In the genomic region with DNA sequence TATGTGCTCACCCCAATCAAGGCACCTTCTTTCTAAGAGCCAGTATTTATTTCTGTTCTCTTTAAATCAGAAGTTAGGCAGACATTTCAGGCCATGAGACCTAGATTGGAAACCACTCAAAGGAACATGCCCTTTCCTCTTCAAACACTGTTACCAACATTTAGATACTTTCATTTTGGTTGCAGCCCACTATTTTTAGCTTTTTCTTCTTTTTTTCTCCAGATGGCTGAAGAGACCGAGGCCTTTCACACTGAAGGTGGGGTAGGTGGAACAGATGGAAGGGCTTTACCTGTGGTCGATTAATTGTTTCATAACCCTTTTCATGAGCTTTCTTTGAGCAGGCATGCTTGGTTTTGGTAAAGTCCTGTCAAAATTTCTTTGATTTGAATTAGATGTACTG, we compare ENCODE assay signal across 35 cellular contexts. TPM values are rescaled to one million over a fixed set of nuclear protein-coding genes. Genes with fewer than 3 reads are reported as not detected.
DNase-seq lines count a peak whose midpoint lies in the region; ATAC-seq and TF ChIP-seq lines count a peak whose summit lies in the region.
"Had no signal": no experiment of that assay in that cellular context is flagged by ENCODE, and none has a peak within 500 bp of the region (broad histone marks: within the 10 kb centered on the region; RNA-seq: fewer than 3 reads in every experiment).

No MANE protein-coding gene starts in this region.

- CTCF ChIA-PET in activated CD4-positive, alpha-beta memory T cell treated with anti-CD3 and anti-CD28 coated beads, Interleukin-2, amount 10 ng/mL, durations not matched to agents 7 days and 5 days (lab: Charles Lee) = interaction anchor here (1.7 kb wide), 1 partner anchor 22 kb away, joined by 4 read pairs; no protein-coding TSS in a partner anchor
- CTCF ChIA-PET in activated CD4-positive, alpha-beta memory T cell treated with anti-CD3 and anti-CD28 coated beads for 36 hours (lab: Charles Lee) = interaction anchor here (1.3 kb wide), 1 partner anchor 76 kb away, joined by 3 read pairs; no protein-coding TSS in a partner anchor

- no peaks in the 10 kb centered on the region for H4K20me1 ChIP-seq in KMS-11 (ENCODE audit: insufficient read depth)

- peak overlapping the region; percentile 41 for H3K4me2 ChIP-seq in KMS-11
- H3K4me2 ChIP-seq: hepatocyte had no signal

- TF ChIP-seq CTCF in KMS-11 (conservative IDR thresholded peaks at IDR 0.05; ENCODE audit: low read depth, low read length) = no peak
- TF ChIP-seq CTCF in mucosa of descending colon (IDR thresholded peaks at IDR 0.05) = no peak

- H3K27ac Mint-ChIP-seq in activated CD4-positive, alpha-beta memory T cell treated with anti-CD3 and anti-CD28 coated beads, Interleukin-2, amount 10 ng/mL, durations not matched to agents 7 days and 5 days = peak overlapping the region; percentile 18
- H3K27ac Mint-ChIP-seq in activated CD4-positive, alpha-beta memory T cell treated with anti-CD3 and anti-CD28 coated beads for 36 hours = no peak overlapping the region
- H3K27ac Mint-ChIP-seq in natural killer cell treated with Interleukin-12 subunit alpha and Interleukin-12 subunit beta and Interleukin-15 and Interleukin-18, amount 100 ng/mL, for 72 hours = no peak overlapping the region
- H3K27ac Mint-ChIP-seq: activated CD8-positive, alpha-beta T cell treated with anti-CD3 and anti-CD28 coated beads, Interleukin-2, amount 10 ng/mL, durations not matched to agents 7 days and 5 days; dendritic cell treated with granulocyte-macrophage colony-stimulating factor and Interleukin-4, amounts not matched to agents 40 ng/mL and 50 ng/mL, for 4 days; endodermal cell had no signal

- peaks cover 87% of the 10 kb centered on the region for H3K27me3 Mint-ChIP-seq in activated CD4-positive, alpha-beta memory T cell treated with anti-CD3 and anti-CD28 coated beads, Interleukin-2, amount 10 ng/mL, durations not matched to agents 7 days and 5 days
- H3K27me3 Mint-ChIP-seq in activated CD4-positive, alpha-beta memory T cell treated with anti-CD3 and anti-CD28 coated beads for 36 hours = peaks cover 22% of the 10 kb centered on the region
- peaks cover 5 to 6% of the 10 kb centered on the region in 2 donors for H3K27me3 Mint-ChIP-seq in natural killer cell treated with Interleukin-12 subunit alpha and Interleukin-12 subunit beta and Interleukin-15 and Interleukin-18, amount 100 ng/mL, for 72 hours

- DNase-seq in activated CD4-positive, alpha-beta memory T cell treated with anti-CD3 and anti-CD28 coated beads, Interleukin-2, amount 10 ng/mL, durations not matched to agents 7 days and 5 days = no peak
- no peak for DNase-seq in activated CD4-positive, alpha-beta memory T cell treated with anti-CD3 and anti-CD28 coated beads for 36 hours
- no peak for DNase-seq in natural killer cell treated with Interleukin-12 subunit alpha and Interleukin-12 subunit beta and Interleukin-15 and Interleukin-18, amount 100 ng/mL, for 72 hours (ENCODE audit: low spot score)
- DNase-seq in mucosa of descending colon = no peak
- DNase-seq: activated CD4-positive, CD25-positive, alpha-beta regulatory T cell treated with anti-CD3 and anti-CD28 coated beads, Interleukin-2, amount 50 U/mL, for 72 hours; activated CD8-positive, alpha-beta T cell treated with anti-CD3 and anti-CD28 coated beads, Interleukin-2, amount 10 ng/mL, durations not matched to agents 7 days and 5 days; activated gamma-delta T cell; AML-193; CD8-positive, alpha-beta memory T cell; DMS 273 treated with DMSO at 0.1 percent for 48 hours; endodermal cell; gastrocnemius medialis; HCEC 1CT; KG1; NCI-H1436; NCI-H446; NCI-H82; nucleus accumbens; psoas muscle; stimulated activated CD4-positive, alpha-beta T cell treated with anti-CD3 and anti-CD28 coated beads, Interleukin-4, amount 100 ng/mL, for 4 hours; stimulated activated naive CD4-positive, alpha-beta T cell treated with Interleukin-2 at 50 U/mL for 16 hours; T-helper 17 cell had no signal

- peaks cover 22% of the 10 kb centered on the region for H3K9me3 Mint-ChIP-seq in activated CD4-positive, alpha-beta memory T cell treated with anti-CD3 and anti-CD28 coated beads, Interleukin-2, amount 10 ng/mL, durations not matched to agents 7 days and 5 days
- H3K9me3 Mint-ChIP-seq in activated CD4-positive, alpha-beta memory T cell treated with anti-CD3 and anti-CD28 coated beads for 36 hours = peaks cover 15% of the 10 kb centered on the region
- H3K9me3 Mint-ChIP-seq in natural killer cell treated with Interleukin-12 subunit alpha and Interleukin-12 subunit beta and Interleukin-15 and Interleukin-18, amount 100 ng/mL, for 72 hours = peaks cover 3% of the 10 kb centered on the region
- H3K9me3 Mint-ChIP-seq: central memory CD8-positive, alpha-beta T cell; dendritic cell treated with granulocyte-macrophage colony-stimulating factor and Interleukin-4, amounts not matched to agents 40 ng/mL and 50 ng/mL, for 4 days; endodermal cell had no signal

- POLR2A ChIA-PET in activated CD4-positive, alpha-beta memory T cell treated with anti-CD3 and anti-CD28 coated beads, Interleukin-2, amount 10 ng/mL, durations not matched to agents 7 days and 5 days (lab: Charles Lee) = interaction anchor here (1.0 to 3.4 kb wide), 6 partner anchors 9 to 55 kb away, joined by 3 to 22 read pairs (median 6); partner anchors contain the start of gene LZTFL1
- POLR2A ChIA-PET in activated CD4-positive, alpha-beta memory T cell treated with anti-CD3 and anti-CD28 coated beads for 36 hours (lab: Charles Lee) = no interaction called here

- no peaks in the 10 kb centered on the region for H3K79me2 ChIP-seq in KMS-11 (ENCODE audit: insufficient read depth, low read depth)
- H3K79me2 ChIP-seq: hepatocyte had no signal

- H3K27ac ChIP-seq in KMS-11 = peak overlapping the region; percentile 1; the same call in 1 of the 2 replicates
- peak overlapping the region; percentile 73 for H3K27ac ChIP-seq in thymus (ENCODE audit: low read depth)
- H3K27ac ChIP-seq: esophagus muscularis mucosa, gastrocnemius medialis, hepatocyte, psoas muscle had no signal

- 13% methylated on average over 2 of the region's 2 CpGs for WGBS in thymus

- H3K36me3 Mint-ChIP-seq in activated CD4-positive, alpha-beta memory T cell treated with anti-CD3 and anti-CD28 coated beads, Interleukin-2, amount 10 ng/mL, durations not matched to agents 7 days and 5 days (ENCODE audit: low read depth) = peaks cover 19% of the 10 kb centered on the region
- peaks cover 6% of the 10 kb centered on the region for H3K36me3 Mint-ChIP-seq in activated CD4-positive, alpha-beta memory T cell treated with anti-CD3 and anti-CD28 coated beads for 36 hours
- peaks cover 13% of the 10 kb centered on the region for H3K36me3 Mint-ChIP-seq in natural killer cell treated with Interleukin-12 subunit alpha and Interleukin-12 subunit beta and Interleukin-15 and Interleukin-18, amount 100 ng/mL, for 72 hours

- H3K4me1 ChIP-seq in KMS-11 (ENCODE audit: low read depth, poor library complexity, severe bottlenecking) (peaks cover 23% of the 10 kb centered on the region), thymus (ENCODE audit: control insufficient read depth, insufficient read depth, low read length) (peaks cover 27% of the 10 kb centered on the region), mucosa of descending colon (ENCODE audit: low read depth) (no peaks in the 10 kb centered on the region)

- no peak overlapping the region for H3K9ac ChIP-seq in KMS-11

- no peak overlapping the region for H3K4me3 Mint-ChIP-seq in activated CD4-positive, alpha-beta memory T cell treated with anti-CD3 and anti-CD28 coated beads, Interleukin-2, amount 10 ng/mL, durations not matched to agents 7 days and 5 days
- H3K4me3 Mint-ChIP-seq in activated CD4-positive, alpha-beta memory T cell treated with anti-CD3 and anti-CD28 coated beads for 36 hours = no peak overlapping the region
- H3K4me3 Mint-ChIP-seq in natural killer cell treated with Interleukin-12 subunit alpha and Interleukin-12 subunit beta and Interleukin-15 and Interleukin-18, amount 100 ng/mL, for 72 hours = no peak overlapping the region
- H3K4me3 Mint-ChIP-seq: activated CD8-positive, alpha-beta T cell treated with anti-CD3 and anti-CD28 coated beads, Interleukin-2, amount 10 ng/mL, durations not matched to agents 7 days and 5 days; central memory CD8-positive, alpha-beta T cell; dendritic cell treated with granulocyte-macrophage colony-stimulating factor and Interleukin-4, amounts not matched to agents 40 ng/mL and 50 ng/mL, for 4 days; endodermal cell had no signal

- peak; percentile 59 for ATAC-seq in GM19351 (IDR thresholded peaks at IDR 0.05; ENCODE audit: unreplicated experiment)
- no peak for ATAC-seq in GM19324 (IDR thresholded peaks at IDR 0.05; ENCODE audit: low FRiP score, unreplicated experiment)
- no peak for ATAC-seq in natural killer cell treated with Interleukin-12 subunit alpha and Interleukin-12 subunit beta and Interleukin-15 and Interleukin-18, amount 100 ng/mL, for 72 hours
- ATAC-seq in mucosa of descending colon = no peak
- ATAC-seq: activated CD8-positive, alpha-beta T cell treated with anti-CD3 and anti-CD28 coated beads, Interleukin-2, amount 10 ng/mL, durations not matched to agents 7 days and 5 days; gastrocnemius medialis; left lobe of liver; psoas muscle; T-helper 17 cell had no signal

- H3K4me3 ChIP-seq in KMS-11 (IDR thresholded peaks at IDR 0.05; ENCODE audit: insufficient read depth, low read depth, low read length) (no peak overlapping the region), thymus (ENCODE audit: low read length) (no peak overlapping the region), mucosa of descending colon (no peak overlapping the region)
- H3K4me3 ChIP-seq: esophagus muscularis mucosa, gastrocnemius medialis, hepatocyte, psoas muscle had no signal

- peaks cover 27% of the 10 kb centered on the region for H3K4me1 Mint-ChIP-seq in activated CD4-positive, alpha-beta memory T cell treated with anti-CD3 and anti-CD28 coated beads, Interleukin-2, amount 10 ng/mL, durations not matched to agents 7 days and 5 days
- H3K4me1 Mint-ChIP-seq in activated CD4-positive, alpha-beta memory T cell treated with anti-CD3 and anti-CD28 coated beads for 36 hours (ENCODE audit: low read depth) = peaks cover 6% of the 10 kb centered on the region
- H3K4me1 Mint-ChIP-seq in natural killer cell treated with Interleukin-12 subunit alpha and Interleukin-12 subunit beta and Interleukin-15 and Interleukin-18, amount 100 ng/mL, for 72 hours (ENCODE audit: low read depth in 2 of 2) = peaks cover 3 to 9% of the 10 kb centered on the region in 2 donors
- H3K4me1 Mint-ChIP-seq: central memory CD8-positive, alpha-beta T cell; endodermal cell had no signal

- H3K9me3 ChIP-seq in thymus (ENCODE audit: control insufficient read depth) (no peaks in the 10 kb centered on the region), mucosa of descending colon (no peaks in the 10 kb centered on the region)
- H3K9me3 ChIP-seq: esophagus muscularis mucosa, gastrocnemius medialis had no signal

- no peak overlapping the region for H2AFZ ChIP-seq in KMS-11 (ENCODE audit: low read depth)
- H2AFZ ChIP-seq: hepatocyte had no signal

- intact Hi-C loops in activated CD4-positive, alpha-beta memory T cell treated with anti-CD3 and anti-CD28 coated beads for 36 hours (cut with micrococcal nuclease) = no loop called here
- intact Hi-C loops in mucosa of descending colon (cut with DNase I, micrococcal nuclease) = no loop called here

- H3K27me3 ChIP-seq in KMS-11 (ENCODE audit: insufficient read depth, low read depth) (no peaks in the 10 kb centered on the region; the same call in 1 of the 2 replicates), thymus (ENCODE audit: control insufficient read depth, insufficient read depth) (no peaks in the 10 kb centered on the region)
- H3K27me3 ChIP-seq: gastrocnemius medialis had no signal

- H3K36me3 ChIP-seq in KMS-11 (ENCODE audit: insufficient read depth) (no peaks in the 10 kb centered on the region), thymus (ENCODE audit: control insufficient read depth, insufficient read depth) (no peaks in the 10 kb centered on the region), mucosa of descending colon (ENCODE audit: low read depth) (no peaks in the 10 kb centered on the region)
- H3K36me3 ChIP-seq: esophagus muscularis mucosa, gastrocnemius medialis had no signal

RNA-seq across cellular contexts. Expression of gene LZTFL1, which starts 10.9 kb away (rescaled TPM):
- 1 to 10 TPM; 7.9 to 8.4 TPM for total RNA-seq in activated CD4-positive, alpha-beta memory T cell treated with anti-CD3 and anti-CD28 coated beads, Interleukin-2, amount 10 ng/mL, durations not matched to agents 7 days and 5 days
- 1 to 10 TPM; 3.9 to 6.4 TPM for total RNA-seq in activated CD4-positive, alpha-beta memory T cell treated with anti-CD3 and anti-CD28 coated beads for 36 hours
- polyA plus RNA-seq in thymus = 42.8 TPM
- 1 to 10 TPM; 6.7 to 7.1 TPM for total RNA-seq in natural killer cell treated with Interleukin-12 subunit alpha and Interleukin-12 subunit beta and Interleukin-15 and Interleukin-18, amount 100 ng/mL, for 72 hours
- total RNA-seq in mucosa of descending colon = 10 to 100 TPM; 12.6 to 16.5 (median 16.4) TPM

RNA-seq across cellular contexts. Expression of gene CCR9, which starts 33.5 kb away (rescaled TPM):
- under 1 TPM; 0.28 TPM for total RNA-seq in activated CD4-positive, alpha-beta memory T cell treated with anti-CD3 and anti-CD28 coated beads, Interleukin-2, amount 10 ng/mL, durations not matched to agents 7 days and 5 days
- not detected for total RNA-seq in activated CD4-positive, alpha-beta memory T cell treated with anti-CD3 and anti-CD28 coated beads for 36 hours
- 133 TPM for polyA plus RNA-seq in thymus
- not detected for total RNA-seq in natural killer cell treated with Interleukin-12 subunit alpha and Interleukin-12 subunit beta and Interleukin-15 and Interleukin-18, amount 100 ng/mL, for 72 hours
- total RNA-seq in mucosa of descending colon = under 1 TPM in 2 of 3 donors, not detected in 1; 0.12 to 0.22 TPM
- total RNA-seq: A172, endodermal cell, mesenteric fat pad, psoas muscle, temporal lobe, urinary bladder had no signal
- polyA plus RNA-seq: hepatocyte, urinary bladder had no signal

RNA-seq across cellular contexts. Expression of gene SLC6A20, which starts 56.5 kb away (rescaled TPM):
- total RNA-seq in activated CD4-positive, alpha-beta memory T cell treated with anti-CD3 and anti-CD28 coated beads, Interleukin-2, amount 10 ng/mL, durations not matched to agents 7 days and 5 days = not detected
- total RNA-seq in activated CD4-positive, alpha-beta memory T cell treated with anti-CD3 and anti-CD28 coated beads for 36 hours = not detected
- polyA plus RNA-seq in thymus = 2.4 TPM
- not detected for total RNA-seq in natural killer cell treated with Interleukin-12 subunit alpha and Interleukin-12 subunit beta and Interleukin-15 and Interleukin-18, amount 100 ng/mL, for 72 hours
- total RNA-seq in mucosa of descending colon = 1 to 10 TPM in 2 of 3 donors, under 1 TPM in 1; 0.29 to 2.4 (median 1.2) TPM
- total RNA-seq: A172; activated CD8-positive, alpha-beta T cell treated with anti-CD3 and anti-CD28 coated beads, Interleukin-2, amount 10 ng/mL, durations not matched to agents 7 days and 5 days; CD8-positive, alpha-beta memory T cell had no signal
- polyA plus RNA-seq: CD8-positive, alpha-beta memory T cell had no signal
